Comparison of ENCODE assay signal across 8 cellular contexts in genomic region chr18:36066731-36067117, GRCh38. TPM values are rescaled to one million over a fixed set of nuclear protein-coding genes. Genes with fewer than 3 reads are reported as not detected.
A peak's percentile ranks its signal among the peaks of the same experiment; 100 is the strongest.
DNase-seq lines count a peak whose midpoint lies in the region; ATAC-seq and TF ChIP-seq lines count a peak whose summit lies in the region.

No MANE protein-coding gene starts in this region.

- no peak for ATAC-seq in activated CD4-positive, alpha-beta T cell treated with anti-CD3 and anti-CD28 coated beads for 36 hours
- ATAC-seq in HG03135 (IDR thresholded peaks at IDR 0.05; ENCODE audit: unreplicated experiment) (peak; percentile 5), WTC11 (no peak)

- peak overlapping the region; percentile 89 for H3K27ac Mint-ChIP-seq in activated CD4-positive, alpha-beta T cell treated with anti-CD3 and anti-CD28 coated beads for 36 hours
- H3K27ac Mint-ChIP-seq in WTC11, result peak overlapping the region; percentile 84

- H3K9me3 ChIP-seq in right atrium auricular region, result no peaks in the 10 kb centered on the region

- peaks cover 0 to 25% of the 10 kb centered on the region in 2 donors for H3K4me1 ChIP-seq in right atrium auricular region

- H3K27me3 Mint-ChIP-seq in activated CD4-positive, alpha-beta T cell treated with anti-CD3 and anti-CD28 coated beads for 36 hours, result peaks cover 3% of the 10 kb centered on the region
- peaks cover 7% of the 10 kb centered on the region; the same call in 1 of the 2 replicates for H3K27me3 Mint-ChIP-seq in WTC11 (ENCODE audit: low read depth)

- POLR2A ChIA-PET in activated CD4-positive, alpha-beta T cell treated with anti-CD3 and anti-CD28 coated beads for 36 hours (lab: Charles Lee), result interaction anchor here (0.7 kb wide), 1 partner anchor 96 kb away, joined by 3 read pairs; no protein-coding TSS in a partner anchor
- POLR2A ChIA-PET in WTC11 (lab: Charles Lee), result interaction anchor here (0.9 to 1.3 kb wide), 2 partner anchors 62 to 73 kb away, joined by 3 to 5 read pairs; partner anchors contain the start of gene SLC39A6

- no peak for DNase-seq in activated CD4-positive, alpha-beta T cell treated with anti-CD3 and anti-CD28 coated beads for 36 hours
- DNase-seq in activated CD4-positive, alpha-beta T cell treated with anti-CD3 and anti-CD28 coated beads, Interleukin-2, amount 50 U/mL, for 4 hours, result no peak
- no peak for DNase-seq in WTC11 (ENCODE audit: low spot score)
- no peak for DNase-seq in right atrium auricular region (ENCODE audit: low spot score)
- no peak for DNase-seq in retina
- DNase-seq in NCI-H524 (lab: John Stamatoyannopoulos, UW), result no peak

- no peaks in the 10 kb centered on the region for H3K27me3 ChIP-seq in right atrium auricular region

- TF ChIP-seq CTCF in WTC11 (IDR thresholded peaks at IDR 0.05), result no peak
- TF ChIP-seq CTCF in right atrium auricular region (IDR thresholded peaks at IDR 0.05), result no peak

- H3K9me3 Mint-ChIP-seq in activated CD4-positive, alpha-beta T cell treated with anti-CD3 and anti-CD28 coated beads for 36 hours (ENCODE audit: low read depth), result no peaks in the 10 kb centered on the region
- H3K9me3 Mint-ChIP-seq in WTC11, result peaks cover 5% of the 10 kb centered on the region

- H3K4me3 ChIP-seq in right atrium auricular region (peak overlapping the region; percentile 77 to 92), skin epidermis (peak overlapping the region; percentile 66 to 92 (median 84))

- peaks cover 31% of the 10 kb centered on the region for H3K4me1 Mint-ChIP-seq in activated CD4-positive, alpha-beta T cell treated with anti-CD3 and anti-CD28 coated beads for 36 hours
- H3K4me1 Mint-ChIP-seq in WTC11, result peaks cover 37% of the 10 kb centered on the region

- H3K36me3 ChIP-seq in right atrium auricular region, result no peaks in the 10 kb centered on the region

- intact Hi-C loops in activated CD4-positive, alpha-beta T cell treated with anti-CD3 and anti-CD28 coated beads for 36 hours (cut with DNase I, micrococcal nuclease), result loop anchor here (1.0 to 10.0 kb wide), 14 partner anchors 44 to 1202 kb away; partner anchors contain the start of genes ELP2 (in 2 of the 2), INO80C (in 2 of the 2), RMP24 (in 2 of the 2) and SLC39A6 (in 2 of the 2)

- CTCF ChIA-PET in activated CD4-positive, alpha-beta T cell treated with anti-CD3 and anti-CD28 coated beads for 36 hours (lab: Charles Lee), result interaction anchor here (0.7 to 1.3 kb wide), 4 partner anchors 9 to 58 kb away, joined by 3 to 5 read pairs (median 4); no protein-coding TSS in a partner anchor
- CTCF ChIA-PET in WTC11 (lab: Charles Lee), result interaction anchor here (1.3 kb wide), 1 partner anchor 345 kb away, joined by 3 read pairs; no protein-coding TSS in a partner anchor

- peak overlapping the region; percentile 78 for H3K4me3 Mint-ChIP-seq in activated CD4-positive, alpha-beta T cell treated with anti-CD3 and anti-CD28 coated beads for 36 hours
- peak overlapping the region; percentile 94 for H3K4me3 Mint-ChIP-seq in WTC11

- H3K27ac ChIP-seq in right atrium auricular region (peak overlapping the region; percentile 95 to 96), skin epidermis (peak overlapping the region; percentile 47 to 94 (median 84))

- peaks cover 11% of the 10 kb centered on the region for H3K36me3 Mint-ChIP-seq in activated CD4-positive, alpha-beta T cell treated with anti-CD3 and anti-CD28 coated beads for 36 hours (ENCODE audit: low read depth)
- H3K36me3 Mint-ChIP-seq in WTC11, result peaks cover 11% of the 10 kb centered on the region

TF ChIP-seq in WTC11, 78 proteins besides CTCF, POLR2A, EP300 and RAD21:
- TF ChIP-seq RELA (CRISPR knock-in tag; IDR thresholded peaks at IDR 0.05; ENCODE audit: borderline replicate concordance) (no peak), MYBL2 (CRISPR knock-in tag; IDR thresholded peaks at IDR 0.05) (no peak), TEAD1 (CRISPR knock-in tag; IDR thresholded peaks at IDR 0.05) (no peak), RORB (CRISPR knock-in tag; IDR thresholded peaks at IDR 0.05) (no peak), SOX15 (CRISPR knock-in tag; IDR thresholded peaks at IDR 0.05) (no peak), NR1H2 (CRISPR knock-in tag; IDR thresholded peaks at IDR 0.05) (no peak), EMX1 (CRISPR knock-in tag; IDR thresholded peaks at IDR 0.05) (no peak), ZBTB43 (CRISPR knock-in tag; IDR thresholded peaks at IDR 0.05) (no peak), JAZF1 (CRISPR knock-in tag; IDR thresholded peaks at IDR 0.05) (no peak), GABPB1 (CRISPR knock-in tag; IDR thresholded peaks at IDR 0.05) (no peak), NFE2L1 (CRISPR knock-in tag; IDR thresholded peaks at IDR 0.05) (no peak), HMGA2 (CRISPR knock-in tag; IDR thresholded peaks at IDR 0.05) (no peak), CREM (CRISPR knock-in tag; IDR thresholded peaks at IDR 0.05) (no peak), ZMAT4 (CRISPR knock-in tag; IDR thresholded peaks at IDR 0.05) (no peak), ZNF671 (CRISPR knock-in tag; IDR thresholded peaks at IDR 0.05) (no peak), PREB (CRISPR knock-in tag; IDR thresholded peaks at IDR 0.05; ENCODE audit: borderline replicate concordance) (no peak), ZNF532 (CRISPR knock-in tag; IDR thresholded peaks at IDR 0.05; ENCODE audit: borderline replicate concordance) (no peak), IRF1 (CRISPR knock-in tag; IDR thresholded peaks at IDR 0.05) (no peak)

RNA-seq across cellular contexts. Expression of gene RPRD1A, which starts 0.6 kb away (rescaled TPM):
- total RNA-seq in activated CD4-positive, alpha-beta T cell treated with anti-CD3 and anti-CD28 coated beads for 36 hours, result 10 to 100 TPM; 27.9 to 32.1 TPM
- 104 to 115 TPM (median 107 TPM) in 3 replicates for total RNA-seq in WTC11 (2021)
- 10 to 100 TPM; 34.2 to 51.7 TPM for total RNA-seq in right atrium auricular region
